ENCODE assay signal across 12 cellular contexts in genomic region chr18:56475250-56475649, GRCh38.
"Had no signal": no experiment of that assay in that cellular context is flagged by ENCODE, and none has a peak within 500 bp of the region (broad histone marks: within the 10 kb centered on the region; RNA-seq: fewer than 3 reads in every experiment).

No MANE protein-coding gene starts in this region.

- H3K36me3 ChIP-seq: ovary, thoracic aorta had no signal

- DNase-seq: activated CD4-positive, alpha-beta T cell treated with anti-CD3 and anti-CD28 coated beads, Interleukin-2, amount 10 ng/mL, durations not matched to agents 24 days and 14 days; amygdala; effector CD4-positive, alpha-beta T cell; hypothalamus; kidney glomerular epithelial cell; ovary; stimulated activated CD4-positive, alpha-beta T cell treated with anti-CD3 and anti-CD28 coated beads, Interleukin-15, amount 100 ng/mL, for 24 hours; stimulated activated CD4-positive, alpha-beta T cell treated with anti-CD3 and anti-CD28 coated beads, Interleukin-4, amount 100 ng/mL, for 24 hours; T-cell; T1000 had no signal

- H3K4me3 ChIP-seq: ovary, thoracic aorta had no signal

- H3K9me3 ChIP-seq: ovary, thoracic aorta had no signal

- H3K27ac ChIP-seq: ovary, thoracic aorta had no signal

- H3K27me3 ChIP-seq: ovary had no signal

- FAIRE-seq: endothelial cell of umbilical vein had no signal
